In genomic region chr10:20147679-20148078, GRCh38 we compare ENCODE assay signal across 28 cellular contexts.
A peak's percentile ranks its signal among the peaks of the same experiment; 100 is the strongest.
DNase-seq lines count a peak whose midpoint lies in the region; ATAC-seq, FAIRE-seq and TF ChIP-seq lines count a peak whose summit lies in the region.
"Had no signal": no experiment of that assay in that cellular context is flagged by ENCODE, and none has a peak within 500 bp of the region (broad histone marks: within the 10 kb centered on the region; RNA-seq: fewer than 3 reads in every experiment).

No MANE protein-coding gene starts in this region.

- H3K79me1 ChIP-seq in H1 (ENCODE audit: low read depth, low read length), result no peaks in the 10 kb centered on the region

- H3K4ac ChIP-seq in H1 (replicated peaks; ENCODE audit: insufficient read length, low read depth, low read length), result no peak overlapping the region

- CTCF ChIA-PET in H1 (lab: Charles Lee; ENCODE audit: partially characterized antibody), result interaction anchor here (0.7 kb wide), 1 partner anchor 54 kb away, joined by 3 read pairs; no protein-coding TSS in a partner anchor

- no peak overlapping the region for H2AFZ ChIP-seq in H1 (ENCODE audit: low read length)
- H2AFZ ChIP-seq in neural progenitor cell (replicated peaks), result no peak overlapping the region

- 0 out of 2 replicates have a peak overlapping the region, but pooled peaks have one; percentile 16 for H2BK15ac ChIP-seq in H1 (ENCODE audit: low read length)

- H3K14ac ChIP-seq in H1 (ENCODE audit: insufficient read length), result no peak overlapping the region

- H3K23me2 ChIP-seq in H1 (ENCODE audit: low read depth, low read length), result no peaks in the 10 kb centered on the region

- H3K36me3 ChIP-seq in H1 (ENCODE audit: control insufficient read depth in 2 of 4, insufficient read depth in 4 of 4, low read length in 3 of 4) (peaks cover 0 to 3% (median 1%) of the 10 kb centered on the region in 4 experiments; a peak in 4 of 8 replicates), neural progenitor cell (no peaks in the 10 kb centered on the region)

- no peak overlapping the region for H2BK5ac ChIP-seq in H1 (ENCODE audit: low read depth, low read length)

- DNase-seq in A172 (ENCODE audit: low spot score) (peak; percentile 1), M059J (ENCODE audit: low read depth) (peak; percentile 1), H1 (ENCODE audit: low read depth in 1 of 2, low spot score in 2 of 2) (no peak), neural progenitor cell (ENCODE audit: low spot score) (peak; percentile 76), DMS153 treated with DMSO at 0.1 percent for 48 hours (lab: John Stamatoyannopoulos, UW; ENCODE audit: unreplicated experiment) (no peak), NCI-H1930 (lab: John Stamatoyannopoulos, UW) (no peak)
- DNase-seq in T-helper 2 cell treated with Interferon-gamma antibody and Interleukin-4, amounts not matched to agents 5 μg/mL and 100 μg/mL, for 36 hours (ENCODE audit: low spot score), result no peak
- DNase-seq: 8988T; AML-193; CD4-positive, alpha-beta T cell; DMS79 treated with DMSO at 0.1 percent for 48 hours; GF-D8; Karpas-422; NCI-H1092 treated with DMSO at 0.1 percent for 48 hours; NCI-H1436; NCI-H187; NCI-H2171 treated with DMSO at 0.1 percent for 48 hours; NCI-H446; NCI-H524 treated with DMSO at 0.1 percent for 48 hours; NCI-H82; NK-92 treated with Interleukin-12 subunit alpha and Interleukin-12 subunit beta, amount 100 ng/mL, for 24 hours; SHP77 had no signal

- H3K79me2 ChIP-seq in H1 (ENCODE audit: control insufficient read depth in 1 of 2, insufficient read depth in 2 of 2, low read length in 2 of 2) (no peaks in the 10 kb centered on the region), neural progenitor cell (ENCODE audit: low read depth) (no peaks in the 10 kb centered on the region)

- H4K20me1 ChIP-seq in H1 (replicated peaks in 1 of 2; ENCODE audit: control insufficient read depth in 1 of 2, insufficient read depth in 2 of 2, low read length in 2 of 2) (no peaks in the 10 kb centered on the region), neural progenitor cell (ENCODE audit: low read depth) (peaks cover 5% of the 10 kb centered on the region)
- H4K20me1 ChIP-seq: BLaER1 treated with 17β-estradiol and CSF1 and Interleukin-3, amounts not matched to agents 10 nM and 100 nM had no signal

- no peak for TF ChIP-seq EP300 in H1 (IDR thresholded peaks at IDR 0.05; ENCODE audit: borderline replicate concordance in 1 of 2, low read depth in 2 of 2, low read length in 2 of 2)

- peaks cover 25% of the 10 kb centered on the region for H3K4me1 Mint-ChIP-seq in neural progenitor cell
- no peaks in the 10 kb centered on the region for H3K4me1 Mint-ChIP-seq in T-helper 2 cell treated with Interferon-gamma antibody and Interleukin-4, amounts not matched to agents 5 μg/mL and 100 μg/mL, for 36 hours (ENCODE audit: low read depth)

- ATAC-seq in GM19035 (IDR thresholded peaks at IDR 0.05; ENCODE audit: unreplicated experiment), result no peak
- ATAC-seq: HepG2 had no signal

- no peak overlapping the region for H3K18ac ChIP-seq in H1 (ENCODE audit: extremely low read depth, low read length)

- H2AK5ac ChIP-seq in H1 (ENCODE audit: low read depth, low read length), result no peak overlapping the region

- H3K56ac ChIP-seq in H1 (replicated peaks; ENCODE audit: insufficient read length, low read depth, low read length), result no peak overlapping the region

- H3K4me3 ChIP-seq in H1 (ENCODE audit: extremely low read depth in 1 of 4, insufficient read depth in 2 of 4, low read depth in 3 of 4, low read length in 4 of 4), result no peak overlapping the region
- no peak overlapping the region for H3K4me3 ChIP-seq in neural progenitor cell
- H3K4me3 ChIP-seq: BLaER1 treated with 17β-estradiol and CSF1 and Interleukin-3, amounts not matched to agents 10 nM and 100 nM had no signal

- H3K9me3 ChIP-seq in H1 (ENCODE audit: insufficient read depth in 2 of 2, low read depth in 1 of 2, low read length in 1 of 2) (no peaks in the 10 kb centered on the region), neural progenitor cell (ENCODE audit: low read depth) (no peaks in the 10 kb centered on the region)
- H3K9me3 ChIP-seq: BLaER1 treated with 17β-estradiol and CSF1 and Interleukin-3, amounts not matched to agents 10 nM and 100 nM had no signal

- H4K8ac ChIP-seq in H1 (ENCODE audit: extremely low read depth, insufficient read depth, low read length), result no peak overlapping the region

- H3K27me3 ChIP-seq in H1 (replicated peaks in 1 of 4; ENCODE audit: control insufficient read depth in 3 of 4, extremely low read depth in 1 of 4, insufficient read depth in 3 of 4, low read length in 3 of 4) (no peaks in the 10 kb centered on the region), neural progenitor cell (no peaks in the 10 kb centered on the region)
- H3K27me3 ChIP-seq: BLaER1 treated with 17β-estradiol and CSF1 and Interleukin-3, amounts not matched to agents 10 nM and 100 nM had no signal

- TF ChIP-seq RAD21 in H1 (IDR thresholded peaks at IDR 0.05 in 1 of 2, conservative IDR thresholded peaks at IDR 0.05 in 1 of 2; ENCODE audit: low read depth in 2 of 2, low read length in 2 of 2), result no peak

- H4K91ac ChIP-seq in H1 (replicated peaks; ENCODE audit: insufficient read length, low read length), result no peak overlapping the region

- no peak overlapping the region for H3K4me3 Mint-ChIP-seq in neural progenitor cell
- H3K4me3 Mint-ChIP-seq in T-helper 2 cell treated with Interferon-gamma antibody and Interleukin-4, amounts not matched to agents 5 μg/mL and 100 μg/mL, for 36 hours, result no peak overlapping the region
- H3K4me3 Mint-ChIP-seq: CD4-positive, alpha-beta T cell had no signal

- 93% methylated on average over 2 of the region's 2 CpGs; no CpG with 5 or more reads in 1 of the 2 experiments for WGBS in H1 (ENCODE audit: extremely low coverage in 1 of 2, insufficient coverage in 1 of 2, insufficient read length in 1 of 2, insufficient replicate concordance in 2 of 2, low coverage in 1 of 2, low lambda C conversion rate in 2 of 2, missing lambda C conversion rate in 1 of 2), 2 experiments

- peaks cover 0 to 6% (median 1%) of the 10 kb centered on the region in 4 experiments; a peak in 1 of 7 replicates for H3K4me1 ChIP-seq in H1 (replicated peaks in 1 of 4; ENCODE audit: control insufficient read depth in 3 of 4, insufficient read depth in 4 of 4, low read length in 3 of 4)
- H3K4me1 ChIP-seq in neural progenitor cell, result peaks cover 25% of the 10 kb centered on the region

- no peak overlapping the region for H3K23ac ChIP-seq in H1 (ENCODE audit: insufficient read length)

- FAIRE-seq in H1 (lab: Jason Lieb, UNC), result no peak
- FAIRE-seq: GM12891, H54, HepG2 had no signal

- no peak overlapping the region for H4K5ac ChIP-seq in H1 (ENCODE audit: insufficient read length, low read depth, low read length)

- no peak overlapping the region for H2BK12ac ChIP-seq in H1 (ENCODE audit: low read depth, low read length)

- no peak overlapping the region for H3K27ac Mint-ChIP-seq in neural progenitor cell
- no peak overlapping the region for H3K27ac Mint-ChIP-seq in T-helper 2 cell treated with Interferon-gamma antibody and Interleukin-4, amounts not matched to agents 5 μg/mL and 100 μg/mL, for 36 hours
- H3K27ac Mint-ChIP-seq: CD4-positive, alpha-beta T cell had no signal

- H2BK120ac ChIP-seq in H1 (replicated peaks; ENCODE audit: low read depth, low read length), result no peak overlapping the region

- peaks cover 7% of the 10 kb centered on the region for H3F3A ChIP-seq in neural progenitor cell (ENCODE audit: low read depth)

- H3K27me3 Mint-ChIP-seq in neural progenitor cell (ENCODE audit: insufficient read depth, low read depth), result no peaks in the 10 kb centered on the region
- no peaks in the 10 kb centered on the region for H3K27me3 Mint-ChIP-seq in T-helper 2 cell treated with Interferon-gamma antibody and Interleukin-4, amounts not matched to agents 5 μg/mL and 100 μg/mL, for 36 hours (ENCODE audit: low read depth)
- H3K27me3 Mint-ChIP-seq: CD4-positive, alpha-beta T cell had no signal

- H3K9me3 Mint-ChIP-seq in neural progenitor cell, result no peaks in the 10 kb centered on the region
- peaks cover 20% of the 10 kb centered on the region for H3K9me3 Mint-ChIP-seq in T-helper 2 cell treated with Interferon-gamma antibody and Interleukin-4, amounts not matched to agents 5 μg/mL and 100 μg/mL, for 36 hours
- H3K9me3 Mint-ChIP-seq: CD4-positive, alpha-beta T cell had no signal

- peaks cover 10% of the 10 kb centered on the region for H3K36me3 Mint-ChIP-seq in neural progenitor cell
- H3K36me3 Mint-ChIP-seq in T-helper 2 cell treated with Interferon-gamma antibody and Interleukin-4, amounts not matched to agents 5 μg/mL and 100 μg/mL, for 36 hours (ENCODE audit: low read depth), result no peaks in the 10 kb centered on the region

- POLR2A ChIA-PET in H1 (lab: Charles Lee; ENCODE audit: partially characterized antibody), result interaction anchor here (0.6 kb wide), 1 partner anchor 32 kb away, joined by 3 read pairs; no protein-coding TSS in a partner anchor

- TF ChIP-seq POLR2A in H1 (IDR thresholded peaks at IDR 0.05; ENCODE audit: control extremely low read depth in 1 of 2, low read depth in 2 of 2, low read length in 2 of 2), result no peak

- no peak overlapping the region for H2BK20ac ChIP-seq in H1 (ENCODE audit: low read length)

- H3K9ac ChIP-seq in H1 (replicated peaks in 1 of 4; ENCODE audit: extremely low read depth in 1 of 4, low read depth in 3 of 4, low read length in 3 of 4), result no peak overlapping the region
- H3K9ac ChIP-seq in neural progenitor cell, result no peak overlapping the region
- H3K9ac ChIP-seq: BLaER1 treated with 17β-estradiol and CSF1 and Interleukin-3, amounts not matched to agents 10 nM and 100 nM had no signal

- H3K27ac ChIP-seq in H1 (ENCODE audit: low read depth, low read length) (no peak overlapping the region), neural progenitor cell (no peak overlapping the region)
- H3K27ac ChIP-seq: BLaER1 treated with 17β-estradiol and CSF1 and Interleukin-3, amounts not matched to agents 10 nM and 100 nM; RWPE1 had no signal

- H3K4me2 ChIP-seq in H1 (ENCODE audit: insufficient read depth in 1 of 2, low read depth in 2 of 2, low read length in 2 of 2) (no peak overlapping the region), neural progenitor cell (peak overlapping the region; percentile 33)
- H3K4me2 ChIP-seq: BLaER1 treated with 17β-estradiol and CSF1 and Interleukin-3, amounts not matched to agents 10 nM and 100 nM had no signal

- TF ChIP-seq CTCF in H1 (IDR thresholded peaks at IDR 0.05; ENCODE audit: control extremely low read depth in 1 of 3, insufficient read depth in 1 of 3, low read depth in 1 of 3, low read length in 3 of 3) (no peak), neural progenitor cell (IDR thresholded peaks at IDR 0.05) (no peak)

TF ChIP-seq in H1, 55 proteins besides CTCF, POLR2A, EP300 and RAD21:
- no peak for TF ChIP-seq YY1 (IDR thresholded peaks at IDR 0.05; ENCODE audit: low read depth, low read length)
- TF ChIP-seq KDM1A (IDR thresholded peaks at IDR 0.05; ENCODE audit: borderline replicate concordance, low read length), result no peak
TF ChIP-seq in H1: peak in this region for 0.

Comparison
In these comparisons a context has a peak if more than half of its experiments do, and no peak if none do; other contexts are left out.
1. DNase-seq: peak in A172 (single experiment), M059J (single experiment) and neural progenitor cell (single experiment); none in H1 (0 of 2), DMS153 treated with DMSO at 0.1 percent for 48 hours (single experiment), T-helper 2 cell treated with Interferon-gamma antibody and Interleukin-4, amounts not matched to agents 5 μg/mL and 100 μg/mL, for 36 hours (single experiment) and NCI-H1930 (0 of 2).